Comparison of ENCODE assay signal across 9 cellular contexts in the genomic region with DNA sequence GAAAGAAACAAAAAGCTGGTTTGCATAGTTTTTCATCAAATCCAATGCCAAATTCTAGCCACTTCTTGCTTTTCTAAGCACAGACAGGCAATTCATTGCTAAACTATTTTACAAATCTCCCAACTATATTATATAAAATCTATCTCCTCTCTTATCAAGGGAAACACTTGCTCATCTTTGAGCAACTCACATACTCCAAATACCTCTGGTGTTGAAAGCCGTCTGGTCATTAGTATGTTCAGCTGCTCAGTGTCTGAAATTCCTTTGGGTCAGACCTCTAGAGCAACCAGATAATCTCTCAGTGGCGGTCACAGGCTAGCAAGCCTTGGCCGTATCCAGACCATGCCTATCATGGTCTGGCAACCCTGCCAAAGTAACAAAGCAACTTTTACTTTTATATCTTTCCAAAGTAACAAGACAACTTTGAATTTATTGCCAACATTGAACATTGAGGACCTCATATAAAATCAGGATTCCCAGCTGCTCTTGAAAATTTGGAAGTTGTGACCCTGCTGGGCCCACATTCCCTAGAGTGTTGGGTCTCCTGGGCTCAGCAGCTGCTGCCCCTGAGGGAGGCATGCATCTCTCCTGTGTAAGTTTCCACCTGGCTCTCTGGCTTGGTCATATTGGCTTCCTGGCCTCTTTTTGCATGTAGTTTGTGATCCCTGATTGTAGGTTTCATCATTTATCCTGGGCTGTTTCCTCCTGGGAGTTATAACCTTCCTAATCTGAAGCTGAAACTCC. TPM values are rescaled to one million over a fixed set of nuclear protein-coding genes. Genes with fewer than 3 reads are reported as not detected.
A peak's percentile ranks its signal among the peaks of the same experiment; 100 is the strongest.
DNase-seq lines count a peak whose midpoint lies in the region; ATAC-seq and TF ChIP-seq lines count a peak whose summit lies in the region.
"Had no signal": no experiment of that assay in that cellular context is flagged by ENCODE, and none has a peak within 500 bp of the region (broad histone marks: within the 10 kb centered on the region; RNA-seq: fewer than 3 reads in every experiment).

No MANE protein-coding gene starts in this region.

- no peak overlapping the region for H2AFZ ChIP-seq in osteoblast (ENCODE audit: low read length)
- H2AFZ ChIP-seq: PC-9 had no signal

- H3K27me3 ChIP-seq in body of pancreas (no peaks in the 10 kb centered on the region), osteoblast (ENCODE audit: insufficient read depth, low read length) (no peaks in the 10 kb centered on the region)
- H3K27me3 ChIP-seq: gastrocnemius medialis had no signal

- no peak for TF ChIP-seq POLR2A in body of pancreas (IDR thresholded peaks at IDR 0.05)

- peak overlapping the region; percentile 20 for H3K4me2 ChIP-seq in osteoblast (ENCODE audit: insufficient read depth, low read length)
- H3K4me2 ChIP-seq: PC-9 had no signal

- intact Hi-C loops in body of pancreas (cut with DNase I) = no loop called here

- no peaks in the 10 kb centered on the region for H4K20me1 ChIP-seq in osteoblast (ENCODE audit: insufficient read depth, low read length)

- H3K27ac ChIP-seq in body of pancreas (no peak overlapping the region), osteoblast (ENCODE audit: low read depth, low read length) (peak overlapping the region; percentile 58)
- H3K27ac ChIP-seq: gastrocnemius medialis, PC-9 had no signal

- H3K36me3 ChIP-seq in body of pancreas (replicated peaks in 1 of 2; ENCODE audit: insufficient read depth in 1 of 2, low read depth in 2 of 2) = no peaks in the 10 kb centered on the region
- no peaks in the 10 kb centered on the region for H3K36me3 ChIP-seq in osteoblast (ENCODE audit: insufficient read depth, low read length)
- H3K36me3 ChIP-seq: gastrocnemius medialis had no signal

- no peaks in the 10 kb centered on the region for H3K9me3 ChIP-seq in body of pancreas
- no peaks in the 10 kb centered on the region for H3K9me3 ChIP-seq in osteoblast (ENCODE audit: low read depth, low read length)
- H3K9me3 ChIP-seq: gastrocnemius medialis had no signal

- H3K4me1 Mint-ChIP-seq in glutamatergic neuron (ENCODE audit: low read depth, unreplicated experiment) = no peaks in the 10 kb centered on the region

- peaks cover 18% of the 10 kb centered on the region for H3K9me3 Mint-ChIP-seq in glutamatergic neuron (ENCODE audit: unreplicated experiment)

- 66 to 81% methylated on average over 3 of the region's 3 CpGs for WGBS in body of pancreas, 2 donors

- TF ChIP-seq CTCF in body of pancreas (IDR thresholded peaks at IDR 0.05) (no peak), osteoblast (IDR thresholded peaks at IDR 0.05; ENCODE audit: extremely low read depth, low read depth, low read length) (no peak), glutamatergic neuron (IDR thresholded peaks at IDR 0.05; ENCODE audit: partially characterized antibody, unreplicated experiment) (no peak)

- H3K4me3 ChIP-seq in body of pancreas = no peak overlapping the region
- H3K4me3 ChIP-seq in osteoblast (ENCODE audit: insufficient read depth, low read length) = no peak overlapping the region
- H3K4me3 ChIP-seq: gastrocnemius medialis, PC-9 had no signal

- peaks cover 18% of the 10 kb centered on the region for H3K36me3 Mint-ChIP-seq in glutamatergic neuron (ENCODE audit: unreplicated experiment)

- H3K79me2 ChIP-seq in osteoblast (ENCODE audit: insufficient read depth, low read length) = no peaks in the 10 kb centered on the region

- ATAC-seq in GM19395 (IDR thresholded peaks at IDR 0.05; ENCODE audit: unreplicated experiment) (peak; percentile 7), HG03097 (IDR thresholded peaks at IDR 0.05; ENCODE audit: low FRiP score, unreplicated experiment) (peak; percentile 15), body of pancreas (peak; percentile 58)
- ATAC-seq: gastrocnemius medialis had no signal

- H3K27ac Mint-ChIP-seq in glutamatergic neuron (ENCODE audit: unreplicated experiment) = no peak overlapping the region

- peaks cover 7% of the 10 kb centered on the region for H3K27me3 Mint-ChIP-seq in glutamatergic neuron (ENCODE audit: unreplicated experiment)

- no peaks in the 10 kb centered on the region for H3K4me1 ChIP-seq in body of pancreas
- H3K4me1 ChIP-seq in osteoblast (ENCODE audit: insufficient read depth, low read length) = peaks cover 39% of the 10 kb centered on the region

- H3K4me3 Mint-ChIP-seq in glutamatergic neuron (ENCODE audit: unreplicated experiment) = no peak overlapping the region

- peak in 1 of 4 donors; percentile 21 for DNase-seq in body of pancreas
- peak; percentile 96 for DNase-seq in osteoblast (ENCODE audit: insufficient read length, low spot score, missing footprints)
- DNase-seq in glutamatergic neuron = no peak
- no peak for DNase-seq in stimulated activated CD8-positive, alpha-beta memory T cell treated with anti-CD3 and anti-CD28 coated beads, Interleukin-4, amount 100 ng/mL, for 48 hours
- no peak for DNase-seq in putamen (ENCODE audit: low spot score)

RNA-seq across cellular contexts. Expression of gene LANCL2, which starts 56.8 kb away (rescaled TPM):
- total RNA-seq in body of pancreas = 10 to 100 TPM in 1 of 2 donors, 1 to 10 TPM in 1; 4.4 to 10.9 TPM
- total RNA-seq in osteoblast = 17.4 and 19.2 TPM in 2 replicates
- total RNA-seq in glutamatergic neuron (ENCODE audit: unreplicated experiment) = 24.1 TPM

Comparison
In these comparisons a context has a peak if more than half of its experiments do, and no peak if none do; other contexts are left out.
1. ATAC-seq: peak in every context shown above with its lines; median percentile 58 in body of pancreas; 15 in HG03097; 7 in GM19395.